In genomic region chr14:38297681-38298080, GRCh38 we compare ENCODE assay signal across 22 cellular contexts. TPM values are rescaled to one million over a fixed set of nuclear protein-coding genes. Genes with fewer than 3 reads are reported as not detected.
DNase-seq lines count a peak whose midpoint lies in the region; ATAC-seq, FAIRE-seq and TF ChIP-seq lines count a peak whose summit lies in the region.
"Had no signal": no experiment of that assay in that cellular context is flagged by ENCODE, and none has a peak within 500 bp of the region (broad histone marks: within the 10 kb centered on the region; RNA-seq: fewer than 3 reads in every experiment).

No MANE protein-coding gene starts in this region.

- H3K4me1 Mint-ChIP-seq in type B pancreatic cell (ENCODE audit: unreplicated experiment): no peaks in the 10 kb centered on the region
- H3K4me1 Mint-ChIP-seq: activated naive CD4-positive, alpha-beta T cell treated with anti-CD3 and anti-CD28 coated beads, Interleukin-2, amount 50 U/mL, for 24 hours had no signal

- TF ChIP-seq CTCF in omental fat pad (IDR thresholded peaks at IDR 0.05): no peak
- TF ChIP-seq CTCF in type B pancreatic cell (conservative IDR thresholded peaks at IDR 0.05): no peak

- H3K27me3 Mint-ChIP-seq in type B pancreatic cell: no peaks in the 10 kb centered on the region

- TF ChIP-seq POLR2A in GM12892 (IDR thresholded peaks at IDR 0.05; ENCODE audit: low read depth, low read length): no peak

- no peak for FAIRE-seq in GM12892 (lab: Jason Lieb, UNC)
- FAIRE-seq: kidney had no signal

- H3K27ac Mint-ChIP-seq in type B pancreatic cell: no peak overlapping the region
- H3K27ac Mint-ChIP-seq: activated naive CD4-positive, alpha-beta T cell treated with anti-CD3 and anti-CD28 coated beads, Interleukin-2, amount 50 U/mL, for 24 hours; activated T-helper 1 cell treated with anti-CD3 and anti-CD28 coated beads, Interleukin-12 subunit alpha, Interleukin-12 subunit beta, Interleukin-2, Interleukin-4 antibody, amounts not matched to agents 30 ng/mL and 10 ng/mL and 1 ng/mL, durations not matched to agents 14 hours and 24 hours and 36 hours had no signal

- ATAC-seq in omental fat pad (ENCODE audit: low FRiP score): peak; percentile 66
- ATAC-seq: body of pancreas, gastrocnemius medialis, Right ventricle myocardium inferior, upper lobe of right lung had no signal

- H3K9me3 Mint-ChIP-seq in type B pancreatic cell: no peaks in the 10 kb centered on the region
- H3K9me3 Mint-ChIP-seq: activated T-helper 1 cell treated with anti-CD3 and anti-CD28 coated beads, Interleukin-12 subunit alpha, Interleukin-12 subunit beta, Interleukin-2, Interleukin-4 antibody, amounts not matched to agents 30 ng/mL and 10 ng/mL and 1 ng/mL, durations not matched to agents 14 hours and 24 hours and 36 hours had no signal

- no peak overlapping the region for H3K4me3 Mint-ChIP-seq in type B pancreatic cell
- H3K4me3 Mint-ChIP-seq: activated naive CD4-positive, alpha-beta T cell treated with anti-CD3 and anti-CD28 coated beads, Interleukin-2, amount 50 U/mL, for 24 hours; activated T-helper 1 cell treated with anti-CD3 and anti-CD28 coated beads, Interleukin-12 subunit alpha, Interleukin-12 subunit beta, Interleukin-2, Interleukin-4 antibody, amounts not matched to agents 30 ng/mL and 10 ng/mL and 1 ng/mL, durations not matched to agents 14 hours and 24 hours and 36 hours had no signal

- no peaks in the 10 kb centered on the region for H3K36me3 Mint-ChIP-seq in type B pancreatic cell
- H3K36me3 Mint-ChIP-seq: activated naive CD4-positive, alpha-beta T cell treated with anti-CD3 and anti-CD28 coated beads, Interleukin-2, amount 50 U/mL, for 24 hours had no signal

- peak; percentile 32 for DNase-seq in NCI-H1105 treated with DMSO at 0.1 percent for 48 hours (lab: John Stamatoyannopoulos, UW)
- DNase-seq in NCI-H1105 (lab: John Stamatoyannopoulos, UW): no peak
- DNase-seq in NCI-H446 treated with DMSO at 0.1 percent for 48 hours (lab: John Stamatoyannopoulos, UW): peak; percentile 24
- DNase-seq in dermis blood vessel endothelial cell: peak; percentile 68
- DNase-seq in omental fat pad (ENCODE audit: low spot score): peak; percentile 46
- no peak for DNase-seq in NOMO-1 treated with dmso at 0.1 percent for 144 hours (lab: John Stamatoyannopoulos, UW; ENCODE audit: unreplicated experiment)
- no peak for DNase-seq in GM12892 (ENCODE audit: insufficient read length)
- no peak for DNase-seq in type B pancreatic cell (ENCODE audit: extremely low spot score, unreplicated experiment)
- DNase-seq: activated CD4-positive, CD25-positive, alpha-beta regulatory T cell treated with anti-CD3 and anti-CD28 coated beads, Interleukin-2, amount 50 U/mL, for 72 hours; body of pancreas; Caco-2; gastrocnemius medialis; kidney; spleen; stimulated activated CD4-positive, alpha-beta T cell treated with anti-CD3 and anti-CD28 coated beads, Interleukin-4, amount 100 ng/mL, for 4 hours; stomach; upper lobe of right lung had no signal

RNA-seq across cellular contexts. Expression of gene CLEC14A, which starts 41.8 kb away (rescaled TPM):
- total RNA-seq in dermis blood vessel endothelial cell (303 and 344 TPM in 2 replicates), omental fat pad (100 to 1,000 TPM in 1 of 4 donors, 10 to 100 TPM in 3; 10.4 to 125 (median 32.5) TPM), type B pancreatic cell (ENCODE audit: low replicate concordance) (0.34 and 0.62 TPM in 2 replicates)
- polyA plus RNA-seq in GM12892 (2012; ENCODE audit: missing spikeins): not detected
- total RNA-seq: A172; activated CD8-positive, alpha-beta memory T cell treated with anti-CD3 and anti-CD28 coated beads for 36 hours; activated T-helper 1 cell treated with anti-CD3 and anti-CD28 coated beads, Interleukin-12 subunit alpha, Interleukin-12 subunit beta, Interleukin-2, Interleukin-4 antibody, amounts not matched to agents 30 ng/mL and 10 ng/mL and 1 ng/mL, durations not matched to agents 14 hours and 24 hours and 36 hours; Caco-2 had no signal

Comparison
In these comparisons a context has a peak if more than half of its experiments do, and no peak if none do; other contexts are left out.
1. DNase-seq: peak in NCI-H1105 treated with DMSO at 0.1 percent for 48 hours (single experiment), NCI-H446 treated with DMSO at 0.1 percent for 48 hours (single experiment), dermis blood vessel endothelial cell (single experiment) and omental fat pad (single experiment); none in NCI-H1105 (single experiment), NOMO-1 treated with dmso at 0.1 percent for 144 hours (single experiment), GM12892 (single experiment) and type B pancreatic cell (single experiment).